Comparison of ENCODE assay signal across 19 cellular contexts in the genomic region with DNA sequence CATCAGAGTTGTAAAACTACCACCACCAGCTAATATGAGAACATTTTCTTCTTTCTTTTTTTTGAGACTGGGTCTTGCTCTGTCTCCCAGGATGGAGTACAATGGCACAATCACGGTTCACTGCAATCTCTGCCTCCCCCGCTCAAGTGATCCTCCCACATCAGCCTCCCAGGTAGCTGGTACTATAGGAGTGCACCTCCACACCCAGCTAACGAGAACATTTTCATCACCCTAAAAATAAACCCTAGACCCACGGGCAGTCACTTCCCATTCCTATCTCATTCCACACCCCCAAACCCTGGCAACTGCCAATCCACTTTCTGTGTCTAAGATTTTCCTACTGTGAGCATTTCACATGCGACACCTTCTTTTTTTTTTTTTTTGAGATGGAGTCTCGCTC.
"Had no signal": no experiment of that assay in that cellular context is flagged by ENCODE, and none has a peak within 500 bp of the region (broad histone marks: within the 10 kb centered on the region; RNA-seq: fewer than 3 reads in every experiment).

No MANE protein-coding gene starts in this region.

- DNase-seq: activated CD4-positive, alpha-beta T cell treated with anti-CD3 and anti-CD28 coated beads, Interleukin-2, amount 50 U/mL, for 48 hours; activated naive CD4-positive, alpha-beta T cell; anterior cingulate cortex; body of pancreas; effector CD4-positive, alpha-beta T cell; heart left ventricle; left colon; mesenchymal stem cell; mucosa of descending colon; ovary; SK-N-SH; stimulated activated CD4-positive, alpha-beta T cell treated with anti-CD3 and anti-CD28 coated beads, Interleukin-4, amount 100 ng/mL, for 24 hours; stimulated activated naive CD4-positive, alpha-beta T cell treated with Interleukin-2 at 50 U/mL for 16 hours; T1000; tibial artery had no signal

- H3K4me1 Mint-ChIP-seq: WTC11 had no signal

- H3K27me3 ChIP-seq: body of pancreas, cardiac muscle cell, heart left ventricle, ovary, tibial artery had no signal

- H3K27ac Mint-ChIP-seq: dendritic cell treated with granulocyte-macrophage colony-stimulating factor and Interleukin-4, amounts not matched to agents 40 ng/mL and 50 ng/mL, for 4 days; WTC11 had no signal

- ATAC-seq: body of pancreas, heart left ventricle, left colon, mucosa of descending colon, WTC11 had no signal

- H3K4me3 Mint-ChIP-seq: dendritic cell treated with granulocyte-macrophage colony-stimulating factor and Interleukin-4, amounts not matched to agents 40 ng/mL and 50 ng/mL, for 4 days; WTC11 had no signal

- H3K27ac ChIP-seq: body of pancreas, cardiac muscle cell, heart left ventricle, ovary, prostate gland had no signal

- H3K27me3 Mint-ChIP-seq: dendritic cell treated with granulocyte-macrophage colony-stimulating factor and Interleukin-4, amounts not matched to agents 40 ng/mL and 50 ng/mL, for 4 days had no signal

- H3K9me3 ChIP-seq: body of pancreas, heart left ventricle, ovary, prostate gland, SK-N-SH, tibial artery had no signal

- H3K36me3 Mint-ChIP-seq: WTC11 had no signal

- H3K9me3 Mint-ChIP-seq: dendritic cell treated with granulocyte-macrophage colony-stimulating factor and Interleukin-4, amounts not matched to agents 40 ng/mL and 50 ng/mL, for 4 days had no signal
